In the genomic region with DNA sequence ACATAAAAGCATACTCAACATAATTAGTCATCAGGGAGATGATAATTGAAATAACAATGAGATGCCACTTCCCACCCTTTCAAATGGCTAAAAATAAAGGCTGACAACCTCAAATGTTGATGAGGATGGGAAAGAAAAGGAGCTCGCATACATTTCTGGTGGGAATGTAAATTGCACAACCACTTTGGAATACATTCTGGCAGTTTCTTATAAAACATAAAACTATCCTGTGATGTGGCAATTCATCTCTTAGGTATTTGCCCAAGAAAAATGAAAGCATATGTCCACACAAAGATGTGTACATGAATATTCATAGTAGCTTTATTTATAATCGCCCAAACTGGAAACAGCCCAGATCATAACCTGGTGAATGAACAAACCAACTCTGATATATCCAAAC, we compare ENCODE assay signal across 8 cellular contexts. TPM values are rescaled to one million over a fixed set of nuclear protein-coding genes. Genes with fewer than 3 reads are reported as not detected.
DNase-seq lines count a peak whose midpoint lies in the region; ATAC-seq, FAIRE-seq and TF ChIP-seq lines count a peak whose summit lies in the region.

No MANE protein-coding gene starts in this region.

- CTCF ChIA-PET in CD8-positive, alpha-beta T cell (lab: Charles Lee) = no interaction called here

- no peak for FAIRE-seq in urothelium cell line (lab: Jason Lieb, UNC)
- FAIRE-seq in GM12891 (lab: Jason Lieb, UNC) = no peak

- H3K4me3 Mint-ChIP-seq in CD8-positive, alpha-beta T cell = peak overlapping the region; percentile 82
- peak overlapping the region; percentile 75 for H3K4me3 Mint-ChIP-seq in chondrocyte (ENCODE audit: unreplicated experiment)
- peak overlapping the region; percentile 92 for H3K4me3 Mint-ChIP-seq in natural killer cell treated with Interleukin-12 subunit alpha and Interleukin-12 subunit beta and Interleukin-15 and Interleukin-18, amount 100 ng/mL, for 72 hours

- no peak for TF ChIP-seq CTCF in CD8-positive, alpha-beta T cell (IDR thresholded peaks at IDR 0.05)
- TF ChIP-seq CTCF in KMS-11 (conservative IDR thresholded peaks at IDR 0.05; ENCODE audit: low read depth, low read length) (no peak), chondrocyte (IDR thresholded peaks at IDR 0.05) (no peak)

- POLR2A ChIA-PET in CD8-positive, alpha-beta T cell (lab: Charles Lee) = no interaction called here

- no peak overlapping the region for H3K9ac ChIP-seq in KMS-11

- H3K36me3 Mint-ChIP-seq in CD8-positive, alpha-beta T cell = peaks cover 11% of the 10 kb centered on the region
- H3K36me3 Mint-ChIP-seq in chondrocyte (ENCODE audit: low read depth) = no peaks in the 10 kb centered on the region
- no peaks in the 10 kb centered on the region for H3K36me3 Mint-ChIP-seq in natural killer cell treated with Interleukin-12 subunit alpha and Interleukin-12 subunit beta and Interleukin-15 and Interleukin-18, amount 100 ng/mL, for 72 hours

- peak overlapping the region; percentile 69 for H2AFZ ChIP-seq in KMS-11 (ENCODE audit: low read depth)

- intact Hi-C loops in CD8-positive, alpha-beta T cell (cut with DNase I, micrococcal nuclease) = loop anchor here (5.0 kb wide), 3 partner anchors 264 to 391 kb away; a partner anchor contains a TSS

- peaks cover 4% of the 10 kb centered on the region for H3K27me3 Mint-ChIP-seq in CD8-positive, alpha-beta T cell (ENCODE audit: low read depth)
- H3K27me3 Mint-ChIP-seq in chondrocyte (ENCODE audit: low read depth) = peaks cover 2% of the 10 kb centered on the region
- peaks cover 10 to 13% of the 10 kb centered on the region in 2 donors for H3K27me3 Mint-ChIP-seq in natural killer cell treated with Interleukin-12 subunit alpha and Interleukin-12 subunit beta and Interleukin-15 and Interleukin-18, amount 100 ng/mL, for 72 hours

- H3K4me3 ChIP-seq in CD8-positive, alpha-beta T cell (ENCODE audit: low read depth, low read length) = no peak overlapping the region
- H3K4me3 ChIP-seq in KMS-11 (IDR thresholded peaks at IDR 0.05; ENCODE audit: insufficient read depth, low read depth, low read length) = no peak overlapping the region

- H4K20me1 ChIP-seq in KMS-11 (ENCODE audit: insufficient read depth) = no peaks in the 10 kb centered on the region

- H3K9me3 Mint-ChIP-seq in CD8-positive, alpha-beta T cell = no peaks in the 10 kb centered on the region
- peaks cover 11% of the 10 kb centered on the region for H3K9me3 Mint-ChIP-seq in chondrocyte (ENCODE audit: low read depth)
- H3K9me3 Mint-ChIP-seq in natural killer cell treated with Interleukin-12 subunit alpha and Interleukin-12 subunit beta and Interleukin-15 and Interleukin-18, amount 100 ng/mL, for 72 hours = no peaks in the 10 kb centered on the region

- H3K9me3 ChIP-seq in CD8-positive, alpha-beta T cell (ENCODE audit: low read length) = no peaks in the 10 kb centered on the region

- no peaks in the 10 kb centered on the region for H3K27me3 ChIP-seq in CD8-positive, alpha-beta T cell (ENCODE audit: insufficient read depth, low read length)
- no peaks in the 10 kb centered on the region for H3K27me3 ChIP-seq in KMS-11 (ENCODE audit: insufficient read depth, low read depth)

- H3K79me2 ChIP-seq in KMS-11 (ENCODE audit: insufficient read depth, low read depth) = no peaks in the 10 kb centered on the region

- peaks cover 38% of the 10 kb centered on the region for H3K4me1 Mint-ChIP-seq in CD8-positive, alpha-beta T cell (ENCODE audit: low read depth)
- peaks cover 18% of the 10 kb centered on the region for H3K4me1 Mint-ChIP-seq in chondrocyte (ENCODE audit: low read depth)
- H3K4me1 Mint-ChIP-seq in natural killer cell treated with Interleukin-12 subunit alpha and Interleukin-12 subunit beta and Interleukin-15 and Interleukin-18, amount 100 ng/mL, for 72 hours (ENCODE audit: low read depth in 2 of 2) = peaks cover 11 to 15% of the 10 kb centered on the region in 2 donors

- no peaks in the 10 kb centered on the region for H3K36me3 ChIP-seq in CD8-positive, alpha-beta T cell (ENCODE audit: insufficient read depth, low read length)
- H3K36me3 ChIP-seq in KMS-11 (ENCODE audit: insufficient read depth) = no peaks in the 10 kb centered on the region

- no peak for TF ChIP-seq POLR2A in GM12891 (IDR thresholded peaks at IDR 0.05; ENCODE audit: low read depth, low read length)

- no peak for DNase-seq in CD8-positive, alpha-beta T cell
- DNase-seq in chondrocyte (ENCODE audit: low spot score) (no peak), urothelium cell line (ENCODE audit: low spot score) (no peak), GM12891 (ENCODE audit: insufficient read length, low spot score) (no peak)
- DNase-seq in natural killer cell treated with Interleukin-12 subunit alpha and Interleukin-12 subunit beta and Interleukin-15 and Interleukin-18, amount 100 ng/mL, for 72 hours (ENCODE audit: low spot score) = no peak
- no peak for DNase-seq in activated effector memory CD4-positive, alpha-beta T cell treated with anti-CD3 and anti-CD28 coated beads, Interleukin-2, amount 50 U/mL, for 16 hours

- no peak overlapping the region for H3K27ac Mint-ChIP-seq in CD8-positive, alpha-beta T cell
- H3K27ac Mint-ChIP-seq in chondrocyte (ENCODE audit: unreplicated experiment) = no peak overlapping the region
- peak overlapping the region in 1 of 2 donors; percentile 56 for H3K27ac Mint-ChIP-seq in natural killer cell treated with Interleukin-12 subunit alpha and Interleukin-12 subunit beta and Interleukin-15 and Interleukin-18, amount 100 ng/mL, for 72 hours

- no peak overlapping the region for H3K27ac ChIP-seq in CD8-positive, alpha-beta T cell (ENCODE audit: low read depth, low read length)
- H3K27ac ChIP-seq in KMS-11 = no peak overlapping the region

- peaks cover 33% of the 10 kb centered on the region for H3K4me1 ChIP-seq in CD8-positive, alpha-beta T cell (ENCODE audit: insufficient read depth, low read length)
- H3K4me1 ChIP-seq in KMS-11 (ENCODE audit: low read depth, poor library complexity, severe bottlenecking) = peaks cover 15% of the 10 kb centered on the region

- no peak for ATAC-seq in CD8-positive, alpha-beta T cell
- no peak for ATAC-seq in natural killer cell treated with Interleukin-12 subunit alpha and Interleukin-12 subunit beta and Interleukin-15 and Interleukin-18, amount 100 ng/mL, for 72 hours
- no peak for ATAC-seq in GM18517 (IDR thresholded peaks at IDR 0.05; ENCODE audit: unreplicated experiment)

- peak overlapping the region; percentile 60 for H3K4me2 ChIP-seq in KMS-11

TF ChIP-seq in GM12891, 5 proteins besides CTCF, POLR2A, EP300 and RAD21:
- TF ChIP-seq POU2F2 (IDR thresholded peaks at IDR 0.05; ENCODE audit: low read depth, low read length) = no peak
- TF ChIP-seq SPI1 (IDR thresholded peaks at IDR 0.05; ENCODE audit: low read depth, low read length) = no peak
- TF ChIP-seq TAF1 (IDR thresholded peaks at IDR 0.05; ENCODE audit: low read depth, low read length) = no peak
- no peak for TF ChIP-seq PAX5 (IDR thresholded peaks at IDR 0.05; ENCODE audit: insufficient read depth, low read length, severe bottlenecking)

RNA-seq across cellular contexts. Expression of a gene that starts 0.7 kb away (rescaled TPM):
- total RNA-seq in CD8-positive, alpha-beta T cell = 10 to 100 TPM; 11.3 to 11.6 TPM
- 16.9 to 20.2 TPM (median 19.8 TPM) in 3 replicates for total RNA-seq in chondrocyte
- total RNA-seq in natural killer cell treated with Interleukin-12 subunit alpha and Interleukin-12 subunit beta and Interleukin-15 and Interleukin-18, amount 100 ng/mL, for 72 hours = 10 to 100 TPM; 13.2 to 15.1 TPM
- polyA plus RNA-seq in GM12891 (2012; ENCODE audit: low read depth, missing spikeins) = 5.5 TPM

RNA-seq across cellular contexts. Expression of a gene that starts 11.7 kb away (rescaled TPM):
- not detected for total RNA-seq in CD8-positive, alpha-beta T cell
- not detected in 3 replicates for total RNA-seq in chondrocyte
- not detected for total RNA-seq in natural killer cell treated with Interleukin-12 subunit alpha and Interleukin-12 subunit beta and Interleukin-15 and Interleukin-18, amount 100 ng/mL, for 72 hours
- not detected for polyA plus RNA-seq in GM12891 (2012; ENCODE audit: low read depth, missing spikeins)
